In the genomic region with DNA sequence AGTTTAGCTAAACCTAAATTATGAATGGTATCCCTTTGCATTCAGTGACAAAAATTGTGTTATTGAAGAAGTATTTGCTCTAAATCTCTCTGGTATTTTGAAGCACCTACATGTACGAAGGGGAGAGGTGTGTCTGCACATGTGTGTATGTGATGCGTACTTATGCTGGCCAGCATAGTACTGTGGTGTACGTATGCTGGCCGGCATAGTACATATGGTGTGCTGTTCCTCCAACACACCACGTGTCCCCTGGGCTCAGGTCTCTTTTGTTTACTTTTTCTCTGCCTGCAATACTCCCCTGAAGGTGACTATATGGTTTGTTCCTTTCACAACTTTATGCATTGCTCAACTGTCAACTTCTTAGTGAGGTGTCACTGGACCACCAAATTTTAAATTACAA, we compare ENCODE assay signal across 31 cellular contexts.
"Had no signal": no experiment of that assay in that cellular context is flagged by ENCODE, and none has a peak within 500 bp of the region (broad histone marks: within the 10 kb centered on the region; RNA-seq: fewer than 3 reads in every experiment).

No MANE protein-coding gene starts in this region.

- H3K36me3 Mint-ChIP-seq: immature natural killer cell; memory B cell; mesothelial cell of epicardium; naive B cell; natural killer cell treated with Interleukin-12 subunit alpha and Interleukin-12 subunit beta and Interleukin-15 and Interleukin-18, amount 100 ng/mL, for 72 hours; neural progenitor cell; stimulated activated naive B cell treated with anti-CD40 and anti-IgM and Interleukin-4, amounts not matched to agents 10 μg/mL and 1 μg/mL and 100 μg/mL, for 72 hours had no signal

- H3K36me3 ChIP-seq: colonic mucosa, gastroesophageal sphincter, neural progenitor cell, prostate gland, spleen, thoracic aorta, tibial nerve, upper lobe of left lung had no signal

- H3K9me3 ChIP-seq: colonic mucosa, gastroesophageal sphincter, mucosa of descending colon, prostate gland, spleen, thoracic aorta, tibial nerve, upper lobe of left lung had no signal

- H3K9me3 Mint-ChIP-seq: dendritic cell treated with granulocyte-macrophage colony-stimulating factor and Interleukin-4, amounts not matched to agents 40 ng/mL and 50 ng/mL, for 4 days; endodermal cell; immature natural killer cell; memory B cell; mesothelial cell of epicardium; naive B cell; natural killer cell treated with Interleukin-12 subunit alpha and Interleukin-12 subunit beta and Interleukin-15 and Interleukin-18, amount 100 ng/mL, for 72 hours; neural progenitor cell; stimulated activated naive B cell treated with anti-CD40 and anti-IgM and Interleukin-4, amounts not matched to agents 10 μg/mL and 1 μg/mL and 100 μg/mL, for 72 hours; stimulated activated naive CD8-positive, alpha-beta T cell treated with anti-CD3 and anti-CD28 coated beads, Interleukin-15, Interleukin-2, amounts not matched to agents 100 ng/mL and 50 ng/mL, for 24 hours had no signal

- H3K27ac ChIP-seq: colonic mucosa, epithelial cell of prostate, neural progenitor cell, prostate gland, thoracic aorta, upper lobe of left lung had no signal

- H3K4me1 Mint-ChIP-seq: endodermal cell, memory B cell, neural progenitor cell had no signal

- H3K4me1 ChIP-seq: colonic mucosa, neural progenitor cell, prostate gland had no signal

- H3K27ac Mint-ChIP-seq: dendritic cell treated with granulocyte-macrophage colony-stimulating factor and Interleukin-4, amounts not matched to agents 40 ng/mL and 50 ng/mL, for 4 days; endodermal cell; memory B cell; mesothelial cell of epicardium; naive B cell; natural killer cell treated with Interleukin-12 subunit alpha and Interleukin-12 subunit beta and Interleukin-15 and Interleukin-18, amount 100 ng/mL, for 72 hours; neural progenitor cell; stimulated activated naive B cell treated with anti-CD40 and anti-IgM and Interleukin-4, amounts not matched to agents 10 μg/mL and 1 μg/mL and 100 μg/mL, for 72 hours; stimulated activated naive CD8-positive, alpha-beta T cell treated with anti-CD3 and anti-CD28 coated beads, Interleukin-15, Interleukin-2, amounts not matched to agents 100 ng/mL and 50 ng/mL, for 24 hours had no signal

- DNase-seq: colonic mucosa; effector CD8-positive, alpha-beta T cell; endodermal cell; glutamatergic neuron; hypothalamus; immature natural killer cell; islet precursor cell; kidney glomerular epithelial cell; left colon; mucosa of descending colon; naive B cell; right cardiac atrium; spleen; stimulated activated CD4-positive, alpha-beta T cell treated with anti-CD3 and anti-CD28 coated beads, Interleukin-2, amount 100 ng/mL, for 48 hours; stimulated activated naive B cell treated with anti-CD40 and anti-IgM and Interleukin-4, amounts not matched to agents 10 μg/mL and 1 μg/mL and 100 μg/mL, for 72 hours; upper lobe of left lung had no signal

- H3K27me3 ChIP-seq: colonic mucosa, gastroesophageal sphincter, neural progenitor cell, spleen, tibial nerve, upper lobe of left lung had no signal

- H3K4me3 Mint-ChIP-seq: dendritic cell treated with granulocyte-macrophage colony-stimulating factor and Interleukin-4, amounts not matched to agents 40 ng/mL and 50 ng/mL, for 4 days; endodermal cell; memory B cell; mesothelial cell of epicardium; naive B cell; natural killer cell treated with Interleukin-12 subunit alpha and Interleukin-12 subunit beta and Interleukin-15 and Interleukin-18, amount 100 ng/mL, for 72 hours; neural progenitor cell; stimulated activated naive B cell treated with anti-CD40 and anti-IgM and Interleukin-4, amounts not matched to agents 10 μg/mL and 1 μg/mL and 100 μg/mL, for 72 hours; stimulated activated naive CD8-positive, alpha-beta T cell treated with anti-CD3 and anti-CD28 coated beads, Interleukin-15, Interleukin-2, amounts not matched to agents 100 ng/mL and 50 ng/mL, for 24 hours had no signal

- ATAC-seq: esophagus mucosa, gastroesophageal sphincter, left colon, mucosa of descending colon, right cardiac atrium had no signal

- H3K9ac ChIP-seq: neural progenitor cell had no signal

- H3K4me3 ChIP-seq: colonic mucosa, gastroesophageal sphincter, lung, mucosa of descending colon, neural progenitor cell, prostate gland, skin epidermis, spleen, thoracic aorta, tibial nerve, upper lobe of left lung had no signal

- H2AFZ ChIP-seq: neural progenitor cell had no signal

- H3K27me3 Mint-ChIP-seq: dendritic cell treated with granulocyte-macrophage colony-stimulating factor and Interleukin-4, amounts not matched to agents 40 ng/mL and 50 ng/mL, for 4 days; naive B cell; natural killer cell treated with Interleukin-12 subunit alpha and Interleukin-12 subunit beta and Interleukin-15 and Interleukin-18, amount 100 ng/mL, for 72 hours had no signal

- FAIRE-seq: urothelium cell line had no signal

- H3K4me2 ChIP-seq: neural progenitor cell had no signal
